1 cellular context compared by ENCODE assay signal in the genomic region with DNA sequence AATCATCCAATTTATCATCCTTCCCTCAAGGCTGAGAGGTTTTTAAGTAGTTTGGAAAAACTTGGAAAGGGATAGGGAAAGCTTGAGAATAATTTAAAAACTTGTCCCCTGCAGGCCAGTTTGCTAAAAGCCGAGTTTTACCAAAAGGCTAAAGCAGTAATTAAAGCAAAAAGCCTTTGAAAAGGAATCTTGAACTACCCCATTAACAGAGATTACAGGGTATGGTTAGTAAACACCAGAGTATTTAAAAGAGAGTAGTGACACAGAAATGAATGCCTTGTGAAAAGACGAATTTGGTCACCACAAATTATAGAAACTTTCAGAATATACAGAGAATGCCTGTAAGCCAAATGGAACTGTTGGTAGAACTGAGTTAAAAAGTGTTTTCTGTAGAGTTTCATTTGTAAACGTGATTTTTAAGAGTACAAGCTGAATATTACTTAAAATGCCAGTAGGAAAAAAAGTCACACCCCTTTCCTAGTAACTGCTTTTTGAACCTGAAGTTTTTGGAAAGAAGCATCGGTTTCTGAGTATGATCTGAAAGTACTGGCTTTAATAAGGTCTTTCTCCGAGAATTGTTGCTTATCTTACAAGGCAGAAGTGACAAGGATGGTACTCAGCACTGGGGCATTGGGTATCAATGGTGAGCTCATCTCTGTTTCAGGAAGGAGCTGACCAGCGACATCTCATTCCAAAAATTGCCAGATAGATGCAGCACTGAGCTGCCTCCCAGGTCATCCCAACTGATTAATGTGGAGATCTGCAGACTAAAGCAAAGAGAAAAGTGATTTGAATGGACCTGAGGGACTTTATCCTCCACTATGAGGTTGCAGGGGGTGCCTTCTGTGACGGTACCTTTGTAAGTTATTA.
TF ChIP-seq lines count a peak whose summit lies in the region.

No MANE protein-coding gene starts in this region.

TF ChIP-seq in HCT116, 20 proteins besides CTCF, POLR2A, EP300 and RAD21 (continued from another document):
- TF ChIP-seq, protein P1, sequence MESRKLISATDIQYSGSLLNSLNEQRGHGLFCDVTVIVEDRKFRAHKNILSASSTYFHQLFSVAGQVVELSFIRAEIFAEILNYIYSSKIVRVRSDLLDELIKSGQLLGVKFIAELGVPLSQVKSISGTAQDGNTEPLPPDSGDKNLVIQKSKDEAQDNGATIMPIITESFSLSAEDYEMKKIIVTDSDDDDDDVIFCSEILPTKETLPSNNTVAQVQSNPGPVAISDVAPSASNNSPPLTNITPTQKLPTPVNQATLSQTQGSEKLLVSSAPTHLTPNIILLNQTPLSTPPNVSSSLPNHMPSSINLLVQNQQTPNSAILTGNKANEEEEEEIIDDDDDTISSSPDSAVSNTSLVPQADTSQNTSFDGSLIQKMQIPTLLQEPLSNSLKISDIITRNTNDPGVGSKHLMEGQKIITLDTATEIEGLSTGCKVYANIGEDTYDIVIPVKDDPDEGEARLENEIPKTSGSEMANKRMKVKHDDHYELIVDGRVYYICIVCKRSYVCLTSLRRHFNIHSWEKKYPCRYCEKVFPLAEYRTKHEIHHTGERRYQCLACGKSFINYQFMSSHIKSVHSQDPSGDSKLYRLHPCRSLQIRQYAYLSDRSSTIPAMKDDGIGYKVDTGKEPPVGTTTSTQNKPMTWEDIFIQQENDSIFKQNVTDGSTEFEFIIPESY (IDR thresholded peaks at IDR 0.05; ENCODE audit: extremely low read depth, insufficient replicate concordance, low read length): no peak
